18 cellular contexts compared by ENCODE assay signal in genomic region chr20:55540486-55540885, GRCh38.
DNase-seq lines count a peak whose midpoint lies in the region; ATAC-seq and TF ChIP-seq lines count a peak whose summit lies in the region.
"Had no signal": no experiment of that assay in that cellular context is flagged by ENCODE, and none has a peak within 500 bp of the region (broad histone marks: within the 10 kb centered on the region; RNA-seq: fewer than 3 reads in every experiment).

No MANE protein-coding gene starts in this region.

- H3K4me1 Mint-ChIP-seq in MCF 10A (ENCODE audit: insufficient read depth, unreplicated experiment): peaks cover 14% of the 10 kb centered on the region
- H3K4me1 Mint-ChIP-seq: GM23338 had no signal

- no peaks in the 10 kb centered on the region for H3K27me3 ChIP-seq in breast epithelium
- H3K27me3 ChIP-seq in RWPE2 (ENCODE audit: insufficient read depth, poor library complexity, severe bottlenecking): no peaks in the 10 kb centered on the region

- H3K36me3 ChIP-seq in breast epithelium (no peaks in the 10 kb centered on the region), RWPE2 (ENCODE audit: low read depth) (no peaks in the 10 kb centered on the region)

- CTCF ChIA-PET in MCF 10A (lab: Yijun Ruan, JAX): interaction anchor here (0.7 kb wide), 1 partner anchor 54 kb away, joined by 4 read pairs; no protein-coding TSS in a partner anchor

- H3K4me1 ChIP-seq in breast epithelium (no peaks in the 10 kb centered on the region), RWPE2 (ENCODE audit: insufficient read depth, poor library complexity, severe bottlenecking) (peaks cover 46% of the 10 kb centered on the region)
- H3K4me1 ChIP-seq: A549, Caco-2 had no signal

- TF ChIP-seq CTCF in MCF 10A (IDR thresholded peaks at IDR 0.05; ENCODE audit: unreplicated experiment) (no peak), breast epithelium (IDR thresholded peaks at IDR 0.05) (no peak), RWPE2 (IDR thresholded peaks at IDR 0.05; ENCODE audit: poor library complexity, severe bottlenecking) (no peak)

- H3K4me3 Mint-ChIP-seq in MCF 10A (ENCODE audit: unreplicated experiment): no peak overlapping the region
- H3K4me3 Mint-ChIP-seq: CD4-positive, alpha-beta T cell; GM23338 had no signal

- peak overlapping the region; percentile 21 for H3K27ac Mint-ChIP-seq in MCF 10A (ENCODE audit: low read depth, unreplicated experiment)
- H3K27ac Mint-ChIP-seq: CD4-positive, alpha-beta T cell; GM23338 had no signal

- intact Hi-C loops in MCF 10A (cut with micrococcal nuclease) (no loop called here), breast epithelium (cut with DNase I; ENCODE audit: low total_unique reads) (no loop called here)

- H3K27me3 Mint-ChIP-seq in MCF 10A (ENCODE audit: insufficient read depth, unreplicated experiment): no peaks in the 10 kb centered on the region
- H3K27me3 Mint-ChIP-seq: CD4-positive, alpha-beta T cell had no signal

- no peak for TF ChIP-seq POLR2A in breast epithelium (IDR thresholded peaks at IDR 0.05)

- ATAC-seq in RWPE2 (ENCODE audit: low read depth) (peak; percentile 63), GM18520 (IDR thresholded peaks at IDR 0.05; ENCODE audit: unreplicated experiment) (no peak)
- ATAC-seq: A549, GM23338 had no signal

- no peak overlapping the region for H3K4me3 ChIP-seq in breast epithelium
- H3K4me3 ChIP-seq in RWPE2 (ENCODE audit: severe bottlenecking): no peak overlapping the region
- H3K4me3 ChIP-seq: A549, GM23338 had no signal

- TSS peak; percentile 84 for BruUV-seq in MCF 10A (replicated peaks; lab: Mats Ljungman, UMichigan)

- H3K27ac ChIP-seq in breast epithelium: no peak overlapping the region
- H3K27ac ChIP-seq in RWPE2 (ENCODE audit: poor library complexity, severe bottlenecking): peak overlapping the region; percentile 90
- H3K27ac ChIP-seq in epithelial cell of prostate: peak overlapping the region; percentile 93
- H3K27ac ChIP-seq: 22Rv1, A549, C4-2B had no signal

- H3K9me3 ChIP-seq in breast epithelium (no peaks in the 10 kb centered on the region), RWPE2 (ENCODE audit: severe bottlenecking) (no peaks in the 10 kb centered on the region)
- H3K9me3 ChIP-seq: A549, Caco-2 had no signal

- peaks cover 29% of the 10 kb centered on the region for H3K9me3 Mint-ChIP-seq in MCF 10A (ENCODE audit: unreplicated experiment)

- peak; percentile 28 for DNase-seq in MCF 10A (ENCODE audit: unreplicated experiment)
- no peak for DNase-seq in breast epithelium (ENCODE audit: low spot score in 2 of 2)
- no peak for DNase-seq in RWPE2 (ENCODE audit: low spot score)
- DNase-seq in epithelial cell of prostate (ENCODE audit: low read depth, low spot score): no peak
- DNase-seq in NCI-H2029 treated with DMSO at 0.1 percent for 48 hours (lab: John Stamatoyannopoulos, UW): no peak
- DNase-seq in RPMI8226: no peak
- DNase-seq: AML-193; Caco-2; CD4-positive, alpha-beta T cell; DMS153; DMS79; GDM1; HCEC 1CT had no signal

- POLR2A ChIA-PET in MCF 10A (lab: Yijun Ruan, JAX): no interaction called here

- no peaks in the 10 kb centered on the region for H3K36me3 Mint-ChIP-seq in MCF 10A (ENCODE audit: insufficient read depth, unreplicated experiment)

Comparison
In these comparisons a context has a peak if more than half of its experiments do, and no peak if none do; other contexts are left out.
1. H3K27ac ChIP-seq: peak in RWPE2 (single experiment) and epithelial cell of prostate (single experiment); none in breast epithelium (0 of 2).